In the genomic region with DNA sequence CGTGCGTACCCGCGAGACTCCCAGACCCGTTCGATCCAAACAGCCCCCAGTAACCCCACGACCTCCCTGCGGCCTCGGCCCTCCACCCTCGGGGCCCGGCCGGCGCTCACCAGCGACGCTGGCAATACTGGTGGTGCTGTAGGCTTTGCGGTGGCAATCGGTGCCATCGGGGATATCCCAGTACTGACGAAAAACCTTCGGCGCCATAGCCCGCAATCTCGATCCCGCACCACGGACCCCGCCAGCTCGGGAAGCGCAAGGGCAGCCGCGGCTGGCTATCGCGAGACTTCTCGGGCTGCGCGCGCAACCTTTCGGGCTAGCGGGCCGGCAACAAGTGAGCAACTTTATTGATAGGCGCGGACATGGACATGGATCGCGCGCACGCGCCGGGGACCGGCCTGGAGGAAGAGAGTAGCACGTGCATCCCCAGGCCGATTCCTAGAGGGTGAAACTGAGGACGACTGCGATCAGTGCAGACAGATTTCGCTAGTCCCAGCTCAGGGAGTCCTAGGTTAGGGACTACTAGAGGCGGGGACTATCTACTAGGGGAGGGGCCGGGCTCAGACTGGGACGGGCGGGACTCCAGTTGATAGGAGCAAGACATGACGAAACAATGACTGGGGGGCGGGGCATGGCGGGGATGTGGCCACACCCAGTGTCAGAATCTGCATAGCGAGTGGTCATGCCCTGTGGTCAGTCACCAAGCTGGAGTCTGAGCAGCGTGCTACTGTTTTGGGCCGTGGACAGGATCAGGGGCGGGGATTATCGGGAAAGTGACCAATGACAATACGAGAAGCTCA, we compare ENCODE assay signal across 8 cellular contexts. TPM values are rescaled to one million over a fixed set of nuclear protein-coding genes. Genes with fewer than 3 reads are reported as not detected.
DNase-seq lines count a peak whose midpoint lies in the region; ATAC-seq and TF ChIP-seq lines count a peak whose summit lies in the region.

Gene NDUFA11, minus strand, starts transcription at position 289 of the 800 bp plus-strand sequence. Its CDS starts 82 bp downstream, at position 207.

- H3K4me1 ChIP-seq in SK-N-SH (ENCODE audit: control insufficient read depth in 1 of 2, insufficient read depth in 2 of 2, low read depth in 1 of 2, low read length in 1 of 2) (peaks cover 0 to 5% of the 10 kb centered on the region in 2 experiments; a peak in 2 of 4 replicates), thyroid gland (peaks cover 16 to 25% of the 10 kb centered on the region in 2 donors)

- H3K36me3 Mint-ChIP-seq in osteocyte (ENCODE audit: unreplicated experiment): peaks cover 7% of the 10 kb centered on the region

- TF ChIP-seq EP300 in SK-N-SH (IDR thresholded peaks at IDR 0.05; ENCODE audit: borderline replicate concordance in 1 of 2, low read depth in 1 of 2, low read length in 1 of 2): no peak

- H3K9me3 Mint-ChIP-seq in osteocyte (ENCODE audit: unreplicated experiment): no peaks in the 10 kb centered on the region

- ATAC-seq in HG02610 (IDR thresholded peaks at IDR 0.05; ENCODE audit: unreplicated experiment): peak; percentile 29

- CTCF ChIA-PET in GM10248 (lab: Yijun Ruan, JAX) (interaction anchor here (0.7 to 3.1 kb wide), 11 partner anchors 11 to 315 kb away, joined by 3 to 19 read pairs (median 4); no protein-coding TSS in a partner anchor), SK-N-SH (lab: Yijun Ruan, JAX) (interaction anchor here (0.5 to 2.8 kb wide), 8 partner anchors 10 to 222 kb away, joined by 3 to 19 read pairs (median 4); no protein-coding TSS in a partner anchor)

- H3K9me2 ChIP-seq in SK-N-SH: no peaks in the 10 kb centered on the region

- H3K36me3 ChIP-seq in SK-N-SH (replicated peaks in 1 of 2; ENCODE audit: control insufficient read depth in 1 of 2, insufficient read depth in 2 of 2, low read length in 1 of 2) (peaks cover 0 to 3% of the 10 kb centered on the region in 2 experiments), thyroid gland (no peaks in the 10 kb centered on the region)

- DNase-seq in GM10248 (ENCODE audit: extremely low spot score): peak; percentile 92
- DNase-seq in NCI-H1092 (lab: John Stamatoyannopoulos, UW): peak; percentile 96
- DNase-seq in SK-N-SH: peak; percentile 93
- DNase-seq in activated naive CD4-positive, alpha-beta T cell treated with anti-CD3 and anti-CD28 coated beads, Interleukin-2, amount 50 U/mL, for 16 hours: peak; percentile 97
- DNase-seq in head of caudate nucleus: peak; percentile 89 to 99 (median 95)
- peak; percentile 99 for DNase-seq in osteocyte (ENCODE audit: extremely low spot score, unreplicated experiment)
- DNase-seq in thyroid gland: peak; percentile 99

- H3K4me1 Mint-ChIP-seq in osteocyte (ENCODE audit: unreplicated experiment): peaks cover 23% of the 10 kb centered on the region

- H3K4me3 ChIP-seq in SK-N-SH (ENCODE audit: low read depth in 2 of 2, low read length in 1 of 2): peak within 1 kb of the TSS; percentile 71 to 79
- H3K4me3 ChIP-seq in thyroid gland (replicated peaks in 1 of 3): peak within 1 kb of the TSS; percentile 62 to 93 (median 81)

- H3K4me3 Mint-ChIP-seq in osteocyte (ENCODE audit: unreplicated experiment): peak within 1 kb of the TSS; percentile 94

- H3K27me3 Mint-ChIP-seq in osteocyte (ENCODE audit: unreplicated experiment): no peaks in the 10 kb centered on the region

- no peak for TF ChIP-seq RAD21 in SK-N-SH (IDR thresholded peaks at IDR 0.05; ENCODE audit: low read length)

- intact Hi-C loops in head of caudate nucleus (cut with DNase I): loop anchor here (2.0 to 5.0 kb wide), 2 partner anchors 74 to 113 kb away; partner anchors contain the start of genes DUS3L and RANBP3
- intact Hi-C loops in thyroid gland (cut with DNase I): loop anchor here (5.0 kb wide), 1 partner anchor 111 kb away; the partner anchor contains the start of gene DUS3L

- H3K4me2 ChIP-seq in SK-N-SH: peak within 1 kb of the TSS; percentile 79

- under 1% methylated on average over 49 of the region's 66 CpGs for WGBS in SK-N-SH (ENCODE audit: low lambda C conversion rate)
- 0 to 1% methylated on average over 33 of the region's 66 CpGs for whole genome bisulfite sequencing in thyroid gland, 2 donors

- H3K27ac Mint-ChIP-seq in osteocyte (ENCODE audit: unreplicated experiment): peak within 1 kb of the TSS; percentile 99

- H4K20me1 ChIP-seq in SK-N-SH (ENCODE audit: insufficient read depth): peaks cover 14% of the 10 kb centered on the region

- peak within 1 kb of the TSS; percentile 97 for H3K9ac ChIP-seq in SK-N-SH

- peaks cover 62% of the 10 kb centered on the region for H3K79me2 ChIP-seq in SK-N-SH (ENCODE audit: insufficient read depth)

- POLR2A ChIA-PET in GM10248 (lab: Yijun Ruan, JAX): interaction anchor here (0.6 to 2.7 kb wide), 6 partner anchors 10 to 1231 kb away, joined by 4 to 21 read pairs (median 6); partner anchors contain the start of genes CATSPERD, LONP1 and RANBP3
- POLR2A ChIA-PET in SK-N-SH (lab: Yijun Ruan, JAX): interaction anchor here (0.6 to 2.0 kb wide), 8 partner anchors 8 to 113 kb away, joined by 3 to 11 read pairs (median 4); partner anchors contain the start of gene DUS3L

- H3K9me3 ChIP-seq in SK-N-SH (no peaks in the 10 kb centered on the region), thyroid gland (no peaks in the 10 kb centered on the region)

- H3K27me3 ChIP-seq in SK-N-SH (ENCODE audit: insufficient read depth) (no peaks in the 10 kb centered on the region), thyroid gland (no peaks in the 10 kb centered on the region)

- H3K27ac ChIP-seq in SK-N-SH (ENCODE audit: low read depth in 2 of 2, low read length in 1 of 2): peak within 1 kb of the TSS; percentile 84 to 88
- peak within 1 kb of the TSS; percentile 61 to 88 (median 82) for H3K27ac ChIP-seq in thyroid gland

- H3F3A ChIP-seq in SK-N-SH (replicated peaks; ENCODE audit: insufficient read depth): no peaks in the 10 kb centered on the region

- TF ChIP-seq POLR2A in thyroid gland (IDR thresholded peaks at IDR 0.05): peak; percentile 23 to 66

- H2AFZ ChIP-seq in SK-N-SH (ENCODE audit: low read depth): peak within 1 kb of the TSS; percentile 67; the same call in 1 of the 2 replicates

- no peak for TF ChIP-seq CTCF in GM10248 (IDR thresholded peaks at IDR 0.05; ENCODE audit: control extremely low read depth, extremely low read depth, low read depth, missing control alignments)
- no peak for TF ChIP-seq CTCF in SK-N-SH (IDR thresholded peaks at IDR 0.05)
- TF ChIP-seq CTCF in osteocyte (IDR thresholded peaks at IDR 0.05): no peak
- TF ChIP-seq CTCF in thyroid gland (IDR thresholded peaks at IDR 0.05): no peak

TF ChIP-seq in SK-N-SH, 30 proteins besides CTCF, POLR2A, EP300 and RAD21:
- TF ChIP-seq TAF1 (IDR thresholded peaks at IDR 0.05; ENCODE audit: borderline replicate concordance, low read depth, low read length) (peak; percentile 74), ELF1 (IDR thresholded peaks at IDR 0.05) (peak; percentile 46; the same call in 1 of the 2 replicates), SMC3 (IDR thresholded peaks at IDR 0.05; ENCODE audit: low read depth, low read length) (no peak), TCF12 (IDR thresholded peaks at IDR 0.05) (peak; percentile 19; the same call in 1 of the 2 replicates), PBX3 (IDR thresholded peaks at IDR 0.05) (peak; percentile 74), YY1 (IDR thresholded peaks at IDR 0.05; ENCODE audit: low read depth) (peak; percentile 68), SIN3A (IDR thresholded peaks at IDR 0.05; ENCODE audit: borderline replicate concordance, low read depth, low read length) (peak; percentile 63; the same call in 1 of the 2 replicates), GABPA (IDR thresholded peaks at IDR 0.05; ENCODE audit: low read depth) (no peak), RCOR1 (IDR thresholded peaks at IDR 0.05; ENCODE audit: low read length) (peak; percentile 48), MXI1 (IDR thresholded peaks at IDR 0.05; ENCODE audit: low read depth, low read length) (peak; percentile 95), CHD2 (IDR thresholded peaks at IDR 0.05; ENCODE audit: low read length, partially characterized antibody) (peak; percentile 100), JUND (IDR thresholded peaks at IDR 0.05) (no peak), NRF1 (IDR thresholded peaks at IDR 0.05; ENCODE audit: low read depth, low read length) (peak; percentile 84), ZBTB33 (IDR thresholded peaks at IDR 0.05; ENCODE audit: borderline replicate concordance, low read depth) (peak; percentile 99), RFX5 (IDR thresholded peaks at IDR 0.05; ENCODE audit: low read length) (no peak), POLR2AphosphoS5 (IDR thresholded peaks at IDR 0.05; ENCODE audit: low read depth, low read length) (peak; percentile 76)
- TF ChIP-seq, protein P1, sequence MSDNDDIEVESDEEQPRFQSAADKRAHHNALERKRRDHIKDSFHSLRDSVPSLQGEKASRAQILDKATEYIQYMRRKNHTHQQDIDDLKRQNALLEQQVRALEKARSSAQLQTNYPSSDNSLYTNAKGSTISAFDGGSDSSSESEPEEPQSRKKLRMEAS (IDR thresholded peaks at IDR 0.05; ENCODE audit: low read depth): peak; percentile 94

RNA-seq across cellular contexts. Expression of gene NDUFA11, which starts in this region (rescaled TPM):
- polyA plus RNA-seq in SK-N-SH (2012; rRNA removed): 386 and 534 TPM in 2 replicates
- polyA plus RNA-seq in SK-N-SH (2012; cell fraction: cytosol; rRNA removed): 223 and 307 TPM in 2 replicates
- 249 and 444 TPM in 2 replicates for polyA plus RNA-seq in SK-N-SH (2012; cell fraction: nucleus; rRNA removed)
- total RNA-seq in osteocyte (253 and 259 TPM in 2 replicates), thyroid gland (100 to 1,000 TPM; 115 to 325 (median 195) TPM)

Comparison
In these comparisons a context has a peak if more than half of its experiments do, and no peak if none do; other contexts are left out.
1. Peak in every context shown above with its lines: DNase-seq, ATAC-seq, H3K4me3 ChIP-seq and H3K27ac ChIP-seq.